Comparison of ENCODE assay signal across 18 cellular contexts in the genomic region with DNA sequence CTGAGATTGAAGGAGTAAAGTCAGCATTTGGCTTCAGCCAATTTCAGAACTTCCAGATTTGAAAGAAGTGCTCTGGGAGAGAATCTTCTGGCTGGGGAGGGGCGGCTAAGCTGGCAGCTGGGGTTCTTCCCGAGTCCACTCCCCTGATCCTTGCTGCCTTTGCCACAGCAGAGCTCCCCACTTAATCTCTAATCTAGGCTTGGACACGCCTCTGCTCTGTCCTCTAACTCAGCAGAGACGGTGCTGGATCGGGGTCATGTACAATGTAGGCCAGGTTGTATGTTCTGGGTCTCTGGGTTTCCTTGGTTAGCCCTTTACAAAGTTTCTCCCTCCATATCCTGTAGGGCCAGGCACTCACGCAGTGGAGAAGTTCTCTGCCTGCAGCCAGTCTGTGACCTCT. TPM values are rescaled to one million over a fixed set of nuclear protein-coding genes. Genes with fewer than 3 reads are reported as not detected.
DNase-seq lines count a peak whose midpoint lies in the region; ATAC-seq and TF ChIP-seq lines count a peak whose summit lies in the region.
"Had no signal": no experiment of that assay in that cellular context is flagged by ENCODE, and none has a peak within 500 bp of the region (broad histone marks: within the 10 kb centered on the region; RNA-seq: fewer than 3 reads in every experiment).

No MANE protein-coding gene starts in this region.

- intact Hi-C loops in left colon (cut with DNase I, micrococcal nuclease), result no loop called here

- peak; percentile 15 for DNase-seq in activated T-cell treated with anti-CD3 and anti-CD28 coated beads, Interleukin-2, amount 50 U/mL, for 24 hours
- no peak for DNase-seq in activated T-cell treated with anti-CD3 and anti-CD28 coated beads, Interleukin-2, amount 50 U/mL, for 72 hours
- DNase-seq in WERI-Rb-1 (peak; percentile 78), left colon (no peak), type B pancreatic cell (ENCODE audit: extremely low spot score, unreplicated experiment) (peak; percentile 29)
- DNase-seq: ACHN; Calu3; CD4-positive, CD25-positive, alpha-beta regulatory T cell; DMS 273 treated with DMSO at 0.1 percent for 48 hours had no signal

- no peaks in the 10 kb centered on the region for H3K36me3 Mint-ChIP-seq in activated T-cell treated with anti-CD3 and anti-CD28 coated beads, Interleukin-2, amount 50 U/mL, for 24 hours (ENCODE audit: low read depth)
- H3K36me3 Mint-ChIP-seq in activated T-cell treated with anti-CD3 and anti-CD28 coated beads, Interleukin-2, amount 50 U/mL, for 72 hours (ENCODE audit: insufficient read depth in 2 of 2), result no peaks in the 10 kb centered on the region
- no peaks in the 10 kb centered on the region for H3K36me3 Mint-ChIP-seq in type B pancreatic cell
- H3K36me3 Mint-ChIP-seq: CD4-positive, CD25-positive, alpha-beta regulatory T cell had no signal

- no peaks in the 10 kb centered on the region for H3K9me3 Mint-ChIP-seq in activated T-cell treated with anti-CD3 and anti-CD28 coated beads, Interleukin-2, amount 50 U/mL, for 24 hours
- H3K9me3 Mint-ChIP-seq in activated T-cell treated with anti-CD3 and anti-CD28 coated beads, Interleukin-2, amount 50 U/mL, for 72 hours, result no peaks in the 10 kb centered on the region
- no peaks in the 10 kb centered on the region for H3K9me3 Mint-ChIP-seq in type B pancreatic cell
- H3K9me3 Mint-ChIP-seq: IgD-negative memory B cell had no signal

- peak overlapping the region; percentile 39 for H3K27ac ChIP-seq in WERI-Rb-1
- H3K27ac ChIP-seq: BLaER1 treated with 17β-estradiol and CSF1 and Interleukin-3, amounts not matched to agents 10 nM and 100 nM had no signal

- H3K27me3 Mint-ChIP-seq in activated T-cell treated with anti-CD3 and anti-CD28 coated beads, Interleukin-2, amount 50 U/mL, for 24 hours, result peaks cover 33% of the 10 kb centered on the region
- H3K27me3 Mint-ChIP-seq in activated T-cell treated with anti-CD3 and anti-CD28 coated beads, Interleukin-2, amount 50 U/mL, for 72 hours (ENCODE audit: low read depth), result peaks cover 33% of the 10 kb centered on the region
- peaks cover 7% of the 10 kb centered on the region for H3K27me3 Mint-ChIP-seq in type B pancreatic cell

- no peak overlapping the region for H3K27ac Mint-ChIP-seq in activated T-cell treated with anti-CD3 and anti-CD28 coated beads, Interleukin-2, amount 50 U/mL, for 24 hours
- no peak overlapping the region for H3K27ac Mint-ChIP-seq in activated T-cell treated with anti-CD3 and anti-CD28 coated beads, Interleukin-2, amount 50 U/mL, for 72 hours
- H3K27ac Mint-ChIP-seq in type B pancreatic cell, result no peak overlapping the region
- H3K27ac Mint-ChIP-seq: CD4-positive, CD25-positive, alpha-beta regulatory T cell; IgD-negative memory B cell had no signal

- ATAC-seq in activated T-cell treated with anti-CD3 and anti-CD28 coated beads, Interleukin-2, amount 50 U/mL, for 72 hours (replicated peaks in 1 of 2), result no peak
- peak; percentile 14 for ATAC-seq in left colon
- no peak for ATAC-seq in GM21390 (IDR thresholded peaks at IDR 0.05; ENCODE audit: unreplicated experiment)
- ATAC-seq in HG03457 (IDR thresholded peaks at IDR 0.05; ENCODE audit: unreplicated experiment), result no peak
- ATAC-seq: HCT116 had no signal

- H3K27me3 ChIP-seq in WERI-Rb-1 (ENCODE audit: insufficient read depth, low read depth, severe bottlenecking), result no peaks in the 10 kb centered on the region
- H3K27me3 ChIP-seq: BLaER1 treated with 17β-estradiol and CSF1 and Interleukin-3, amounts not matched to agents 10 nM and 100 nM had no signal

- TF ChIP-seq CTCF in WERI-Rb-1 (IDR thresholded peaks at IDR 0.05; ENCODE audit: low read depth, low read length) (no peak), type B pancreatic cell (conservative IDR thresholded peaks at IDR 0.05) (no peak)

- no peaks in the 10 kb centered on the region for H3K4me1 Mint-ChIP-seq in activated T-cell treated with anti-CD3 and anti-CD28 coated beads, Interleukin-2, amount 50 U/mL, for 24 hours (ENCODE audit: low read depth)
- H3K4me1 Mint-ChIP-seq in activated T-cell treated with anti-CD3 and anti-CD28 coated beads, Interleukin-2, amount 50 U/mL, for 72 hours (ENCODE audit: low read depth), result no peaks in the 10 kb centered on the region
- no peaks in the 10 kb centered on the region for H3K4me1 Mint-ChIP-seq in type B pancreatic cell (ENCODE audit: unreplicated experiment)
- H3K4me1 Mint-ChIP-seq: CD4-positive, CD25-positive, alpha-beta regulatory T cell had no signal

- peaks cover 23% of the 10 kb centered on the region for H3K9me3 ChIP-seq in WERI-Rb-1 (ENCODE audit: severe bottlenecking)

- H3K4me3 ChIP-seq in WERI-Rb-1 (ENCODE audit: low read depth, low read length), result no peak overlapping the region
- H3K4me3 ChIP-seq: BLaER1 treated with 17β-estradiol and CSF1 and Interleukin-3, amounts not matched to agents 10 nM and 100 nM had no signal

- no peaks in the 10 kb centered on the region for H3K36me3 ChIP-seq in WERI-Rb-1
- H3K36me3 ChIP-seq: BLaER1 treated with 17β-estradiol and CSF1 and Interleukin-3, amounts not matched to agents 10 nM and 100 nM had no signal

- H3K4me3 Mint-ChIP-seq in activated T-cell treated with anti-CD3 and anti-CD28 coated beads, Interleukin-2, amount 50 U/mL, for 24 hours, result no peak overlapping the region
- no peak overlapping the region for H3K4me3 Mint-ChIP-seq in activated T-cell treated with anti-CD3 and anti-CD28 coated beads, Interleukin-2, amount 50 U/mL, for 72 hours
- no peak overlapping the region for H3K4me3 Mint-ChIP-seq in type B pancreatic cell
- H3K4me3 Mint-ChIP-seq: CD4-positive, CD25-positive, alpha-beta regulatory T cell; IgD-negative memory B cell had no signal

RNA-seq across cellular contexts. Expression of a gene that starts 10.1 kb away (rescaled TPM):
- 10 to 100 TPM in 1 of 2 donors, 1 to 10 TPM in 1; 8.1 to 13.3 TPM for total RNA-seq in activated T-cell treated with anti-CD3 and anti-CD28 coated beads, Interleukin-2, amount 50 U/mL, for 72 hours
- total RNA-seq in left colon (1 to 10 TPM; 4.1 to 8.7 TPM), type B pancreatic cell (ENCODE audit: low replicate concordance) (32.9 and 78.4 TPM in 2 replicates)
- total RNA-seq: HT-29 had no signal

RNA-seq across cellular contexts. Expression of a gene that starts 12.8 kb away (rescaled TPM):
- total RNA-seq in activated T-cell treated with anti-CD3 and anti-CD28 coated beads, Interleukin-2, amount 50 U/mL, for 72 hours, result not detected
- total RNA-seq in left colon (100 to 1,000 TPM; 327 to 349 TPM), type B pancreatic cell (ENCODE audit: low replicate concordance) (9.9 and 19.1 TPM in 2 replicates)
- total RNA-seq: A172; CD4-positive, CD25-positive, alpha-beta regulatory T cell; Daoy; H1 had no signal

RNA-seq across cellular contexts. Expression of a gene that starts 38.9 kb away (rescaled TPM):
- 1 to 10 TPM in 1 of 2 donors, under 1 TPM in 1; 0.81 to 1.0 TPM for total RNA-seq in activated T-cell treated with anti-CD3 and anti-CD28 coated beads, Interleukin-2, amount 50 U/mL, for 72 hours
- total RNA-seq in left colon (1 to 10 TPM in 1 of 2 donors, under 1 TPM in 1; 0.73 to 5.1 TPM), type B pancreatic cell (ENCODE audit: low replicate concordance) (0.17 and 0.52 TPM in 2 replicates)
- total RNA-seq: Calu3; CD4-positive, CD25-positive, alpha-beta regulatory T cell; Daoy; HT-29 had no signal

Comparison
In these comparisons a context has a peak if more than half of its experiments do, and no peak if none do; other contexts are left out.
1. DNase-seq: peak in activated T-cell treated with anti-CD3 and anti-CD28 coated beads, Interleukin-2, amount 50 U/mL, for 24 hours (single experiment), WERI-Rb-1 (single experiment) and type B pancreatic cell (single experiment); none in activated T-cell treated with anti-CD3 and anti-CD28 coated beads, Interleukin-2, amount 50 U/mL, for 72 hours (0 of 2) and left colon (0 of 2).
2. RNA of a gene that starts 12.8 kb away (total RNA-seq): 327 to 349 TPM in left colon; 9.9 to 19.1 TPM in type B pancreatic cell and not detected in activated T-cell treated with anti-CD3 and anti-CD28 coated beads, Interleukin-2, amount 50 U/mL, for 72 hours; every median in the first group is over 10 times any median in the second.